Comparison of ENCODE assay signal across 14 cellular contexts in genomic region chr11:14232652-14233051, GRCh38.
A peak's percentile ranks its signal among the peaks of the same experiment; 100 is the strongest.
DNase-seq lines count a peak whose midpoint lies in the region; ATAC-seq and TF ChIP-seq lines count a peak whose summit lies in the region.
"Had no signal": no experiment of that assay in that cellular context is flagged by ENCODE, and none has a peak within 500 bp of the region (broad histone marks: within the 10 kb centered on the region; RNA-seq: fewer than 3 reads in every experiment).

No MANE protein-coding gene starts in this region.

- H3K9me3 Mint-ChIP-seq in stimulated activated naive CD8-positive, alpha-beta T cell treated with anti-CD3 and anti-CD28 coated beads, Interleukin-15, amount 100 ng/mL, for 72 hours: no peaks in the 10 kb centered on the region

- intact Hi-C loops in Panc1 (cut with micrococcal nuclease; ENCODE audit: unreplicated experiment): no loop called here

- no peak overlapping the region for H3K27ac ChIP-seq in Panc1 (ENCODE audit: low read length)
- H3K27ac ChIP-seq: BLaER1 treated with 17β-estradiol and CSF1 and Interleukin-3, amounts not matched to agents 10 nM and 100 nM; esophagus muscularis mucosa; neutrophil had no signal

- DNase-seq in 8988T (peak; percentile 19), GM12864 (ENCODE audit: low read depth) (no peak), Panc1 (ENCODE audit: low read depth, low spot score) (no peak), fibroblast of pulmonary artery (ENCODE audit: low read depth) (no peak), T-helper 9 cell (no peak), NCI-H2196 (lab: John Stamatoyannopoulos, UW; ENCODE audit: unreplicated experiment) (no peak), glomerular visceral epithelial cell (ENCODE audit: extremely low spot score) (no peak)
- DNase-seq in stimulated activated naive CD8-positive, alpha-beta T cell treated with anti-CD3 and anti-CD28 coated beads, Interleukin-15, amount 100 ng/mL, for 72 hours: no peak
- DNase-seq: left cardiac atrium, OCI-M1 had no signal

- no peak overlapping the region for H3K4me3 Mint-ChIP-seq in stimulated activated naive CD8-positive, alpha-beta T cell treated with anti-CD3 and anti-CD28 coated beads, Interleukin-15, amount 100 ng/mL, for 72 hours

- H3K27ac Mint-ChIP-seq in stimulated activated naive CD8-positive, alpha-beta T cell treated with anti-CD3 and anti-CD28 coated beads, Interleukin-15, amount 100 ng/mL, for 72 hours: no peak overlapping the region
- H3K27ac Mint-ChIP-seq: brain had no signal

- H3K27me3 Mint-ChIP-seq in stimulated activated naive CD8-positive, alpha-beta T cell treated with anti-CD3 and anti-CD28 coated beads, Interleukin-15, amount 100 ng/mL, for 72 hours: no peaks in the 10 kb centered on the region

- H3K27me3 ChIP-seq in Panc1 (ENCODE audit: control insufficient read depth, insufficient read depth, low read length): peaks cover 29% of the 10 kb centered on the region
- H3K27me3 ChIP-seq: BLaER1 treated with 17β-estradiol and CSF1 and Interleukin-3, amounts not matched to agents 10 nM and 100 nM had no signal

- in situ Hi-C loops in Panc1 (cut with HindIII; ENCODE audit: low pct_unique_long_range_greater_than_20kb, low sequenced_read_pairs): loop anchor here (25.0 kb wide), 1 partner anchor 270 kb away; the partner anchor contains the start of gene SPON1

- POLR2A ChIA-PET in Panc1 (lab: Charles Lee): no interaction called here

- peak; percentile 76 for ATAC-seq in Panc1
- ATAC-seq in stimulated activated naive CD8-positive, alpha-beta T cell treated with anti-CD3 and anti-CD28 coated beads, Interleukin-15, amount 100 ng/mL, for 72 hours: no peak
- ATAC-seq: left cardiac atrium had no signal

- no peaks in the 10 kb centered on the region for H3K4me1 ChIP-seq in Panc1 (ENCODE audit: control insufficient read depth, insufficient read depth, low read length)
- H3K4me1 ChIP-seq: esophagus muscularis mucosa had no signal

- H3K4me1 Mint-ChIP-seq in stimulated activated naive CD8-positive, alpha-beta T cell treated with anti-CD3 and anti-CD28 coated beads, Interleukin-15, amount 100 ng/mL, for 72 hours: no peaks in the 10 kb centered on the region

- BruUV-seq in Panc1 (replicated peaks; lab: Mats Ljungman, UMichigan): no TSS peak

- TF ChIP-seq CTCF in GM12864 (IDR thresholded peaks at IDR 0.05; ENCODE audit: low read depth, low read length, missing control alignments) (peak; percentile 39), Panc1 (IDR thresholded peaks at IDR 0.05) (peak; percentile 79), fibroblast of pulmonary artery (IDR thresholded peaks at IDR 0.05; ENCODE audit: low read length, missing control alignments) (peak; percentile 21)

- CTCF ChIA-PET in Panc1 (lab: Charles Lee): no interaction called here

- no peaks in the 10 kb centered on the region for H3K36me3 ChIP-seq in Panc1 (ENCODE audit: control insufficient read depth, insufficient read depth, low read length)
- H3K36me3 ChIP-seq: BLaER1 treated with 17β-estradiol and CSF1 and Interleukin-3, amounts not matched to agents 10 nM and 100 nM; esophagus muscularis mucosa; neutrophil had no signal

- no peak overlapping the region for H3K4me3 ChIP-seq in GM12864 (ENCODE audit: low read depth, low read length)
- H3K4me3 ChIP-seq in Panc1 (ENCODE audit: low read depth in 2 of 2, low read length in 2 of 2): no peak overlapping the region
- no peak overlapping the region for H3K4me3 ChIP-seq in fibroblast of pulmonary artery (replicated peaks; ENCODE audit: low read depth, low read length)
- H3K4me3 ChIP-seq: BLaER1 treated with 17β-estradiol and CSF1 and Interleukin-3, amounts not matched to agents 10 nM and 100 nM; esophagus muscularis mucosa had no signal

- no peaks in the 10 kb centered on the region for H3K9me3 ChIP-seq in Panc1 (ENCODE audit: control insufficient read depth, insufficient read depth, low read depth, low read length)
- H3K9me3 ChIP-seq: esophagus muscularis mucosa, neutrophil had no signal

Comparison
In these comparisons a context has a peak if more than half of its experiments do, and no peak if none do; other contexts are left out.
1. CTCF ChIP-seq: peak in every context shown above with its lines; median percentile 79 in Panc1; 39 in GM12864; 21 in fibroblast of pulmonary artery.